In genomic region chr1:23367791-23368561, GRCh38 we compare ENCODE assay signal across 8 cellular contexts. TPM values are rescaled to one million over a fixed set of nuclear protein-coding genes. Genes with fewer than 3 reads are reported as not detected.
DNase-seq lines count a peak whose midpoint lies in the region; ATAC-seq, FAIRE-seq and TF ChIP-seq lines count a peak whose summit lies in the region.

No MANE protein-coding gene starts in this region.

- ATAC-seq in HG03064 (IDR thresholded peaks at IDR 0.05; ENCODE audit: low read depth, unreplicated experiment), result peak; percentile 88
- peak; percentile 93 for ATAC-seq in body of pancreas
- peak; percentile 97 for ATAC-seq in sciatic nerve

- peaks cover 0 to 12% (median 0%) of the 10 kb centered on the region in 3 donors for H3K9me3 ChIP-seq in body of pancreas

- intact Hi-C loops in body of pancreas (cut with DNase I) (no loop called here), sciatic nerve (cut with DNase I) (no loop called here)

- peaks cover 2 to 6% of the 10 kb centered on the region in 2 donors for H3K36me3 ChIP-seq in body of pancreas (replicated peaks in 1 of 2; ENCODE audit: insufficient read depth in 1 of 2, low read depth in 2 of 2)

- peaks cover 33% of the 10 kb centered on the region for H3K4me1 ChIP-seq in body of pancreas

- H3K27me3 ChIP-seq in body of pancreas, result no peaks in the 10 kb centered on the region

- 1 to 2% methylated on average over 22 to 40 of the region's 41 CpGs for WGBS in body of pancreas, 2 donors

- TF ChIP-seq POLR2A in GM18526 (IDR thresholded peaks at IDR 0.05; ENCODE audit: extremely low read depth, insufficient read length) (peak; percentile 75), body of pancreas (IDR thresholded peaks at IDR 0.05) (peak; percentile 71 to 88 (median 83))

- peak overlapping the region; percentile 54 to 75 for H3K4me3 ChIP-seq in body of pancreas

- DNase-seq in A172 (ENCODE audit: low spot score), result peak; percentile 94
- DNase-seq in NCI-H2107 (lab: John Stamatoyannopoulos, UW), result peak; percentile 97
- DNase-seq in body of pancreas, result peak; percentile 98 to 99 (median 99)
- peak; percentile 96 for DNase-seq in iPS DF 19.7 (ENCODE audit: low read depth, low spot score)
- peak; percentile 99 for DNase-seq in sciatic nerve (ENCODE audit: low spot score)

- peak; percentile 87 for FAIRE-seq in TTC549 (lab: Jason Lieb, UNC)

- no peak for TF ChIP-seq CTCF in body of pancreas (IDR thresholded peaks at IDR 0.05)

- peak overlapping the region; percentile 87 to 97 (median 93) for H3K27ac ChIP-seq in body of pancreas

RNA-seq across cellular contexts. Expression of gene ZNF436, which starts 1.7 kb away (rescaled TPM):
- total RNA-seq in A172 (2014; rRNA removed; shearing (Covaris generic)), result 7.5 and 8.2 TPM in 2 replicates
- total RNA-seq in body of pancreas, result 10 to 100 TPM in 1 of 2 donors, 1 to 10 TPM in 1; 8.6 to 18.5 TPM
- 29.5 TPM for total RNA-seq in sciatic nerve

RNA-seq across cellular contexts. Expression of gene HNRNPR, which starts 23.9 kb away (rescaled TPM):
- 139 and 162 TPM in 2 replicates for total RNA-seq in A172 (2014; rRNA removed; shearing (Covaris generic))
- 10 to 100 TPM; 34.2 to 41.2 TPM for total RNA-seq in body of pancreas
- 133 TPM for total RNA-seq in sciatic nerve

RNA-seq across cellular contexts. Expression of gene TCEA3, which starts 56.6 kb away (rescaled TPM):
- 0.89 TPM in 1 of 2 replicates, not detected in the other for total RNA-seq in A172 (2014; rRNA removed; shearing (Covaris generic))
- total RNA-seq in body of pancreas (100 to 1,000 TPM; 110 to 140 TPM), sciatic nerve (48.4 TPM)

Comparison
In these comparisons a context has a peak if more than half of its experiments do, and no peak if none do; other contexts are left out.
1. Peak in every context shown above with its lines: DNase-seq, ATAC-seq, H3K4me3 ChIP-seq and H3K27ac ChIP-seq.
2. RNA of gene TCEA3, which starts 56.6 kb away (total RNA-seq): 110 to 140 TPM in body of pancreas and 48.4 TPM in sciatic nerve (single experiment); 0.89 TPM in A172; every median in the first group is over 10 times any median in the second.